ENCODE assay signal across 1 cellular context in genomic region chr10:80289451-80290287, GRCh38.
TF ChIP-seq lines count a peak whose summit lies in the region.

Gene MAT1A, minus strand, starts transcription at chr10:80289658. Its CDS starts 235 bp downstream, at chr10:80289423.

TF ChIP-seq in HepG2, 621 proteins besides CTCF, POLR2A, EP300 and RAD21 (continued from another document and continues in another):
- no peak for TF ChIP-seq ZBTB43 (CRISPR knock-in tag; conservative IDR thresholded peaks at IDR 0.05)
- no peak for TF ChIP-seq KAT7 (CRISPR knock-in tag; IDR thresholded peaks at IDR 0.05; ENCODE audit: borderline replicate concordance)
- 0 out of 2 replicates have a peak, but pooled peaks have one; percentile 24 for TF ChIP-seq ZNF772 (CRISPR knock-in tag; IDR thresholded peaks at IDR 0.05)
- TF ChIP-seq TRIM24 (CRISPR knock-in tag; IDR thresholded peaks at IDR 0.05) = no peak
- TF ChIP-seq CBX1 (IDR thresholded peaks at IDR 0.05; ENCODE audit: low read depth) = no peak
- TF ChIP-seq ATF7 (IDR thresholded peaks at IDR 0.05) = peak; percentile 20; the same call in 1 of the 2 replicates
- TF ChIP-seq ATF7 (CRISPR knock-in tag; IDR thresholded peaks at IDR 0.05) = 0 out of 2 replicates have a peak, but pooled peaks have one; percentile 42
- TF ChIP-seq, protein P1, sequence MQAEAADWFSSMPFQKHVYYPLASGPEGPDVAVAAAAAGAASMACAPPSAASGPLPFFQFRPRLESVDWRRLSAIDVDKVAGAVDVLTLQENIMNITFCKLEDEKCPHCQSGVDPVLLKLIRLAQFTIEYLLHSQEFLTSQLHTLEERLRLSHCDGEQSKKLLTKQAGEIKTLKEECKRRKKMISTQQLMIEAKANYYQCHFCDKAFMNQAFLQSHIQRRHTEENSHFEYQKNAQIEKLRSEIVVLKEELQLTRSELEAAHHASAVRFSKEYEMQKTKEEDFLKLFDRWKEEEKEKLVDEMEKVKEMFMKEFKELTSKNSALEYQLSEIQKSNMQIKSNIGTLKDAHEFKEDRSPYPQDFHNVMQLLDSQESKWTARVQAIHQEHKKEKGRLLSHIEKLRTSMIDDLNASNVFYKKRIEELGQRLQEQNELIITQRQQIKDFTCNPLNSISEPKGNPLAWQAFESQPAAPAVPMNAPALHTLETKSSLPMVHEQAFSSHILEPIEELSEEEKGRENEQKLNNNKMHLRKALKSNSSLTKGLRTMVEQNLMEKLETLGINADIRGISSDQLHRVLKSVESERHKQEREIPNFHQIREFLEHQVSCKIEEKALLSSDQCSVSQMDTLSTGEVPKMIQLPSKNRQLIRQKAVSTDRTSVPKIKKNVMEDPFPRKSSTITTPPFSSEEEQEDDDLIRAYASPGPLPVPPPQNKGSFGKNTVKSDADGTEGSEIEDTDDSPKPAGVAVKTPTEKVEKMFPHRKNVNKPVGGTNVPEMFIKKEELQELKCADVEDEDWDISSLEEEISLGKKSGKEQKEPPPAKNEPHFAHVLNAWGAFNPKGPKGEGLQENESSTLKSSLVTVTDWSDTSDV (CRISPR knock-in tag; IDR thresholded peaks at IDR 0.05) = no peak
- TF ChIP-seq NFE2 (CRISPR knock-in tag; IDR thresholded peaks at IDR 0.05) = no peak
- 0 out of 2 replicates have a peak, but pooled peaks have one; percentile 12 for TF ChIP-seq KAT8 (CRISPR knock-in tag; IDR thresholded peaks at IDR 0.05)
- TF ChIP-seq AKAP8 (CRISPR knock-in tag; IDR thresholded peaks at IDR 0.05) = no peak
- no peak for TF ChIP-seq TOE1 (CRISPR knock-in tag; IDR thresholded peaks at IDR 0.05)
- TF ChIP-seq CREM (IDR thresholded peaks at IDR 0.05) = peak; percentile 31; the same call in 1 of the 2 replicates
- TF ChIP-seq CREM (CRISPR knock-in tag; IDR thresholded peaks at IDR 0.05) = no peak
- peak; percentile 96 for TF ChIP-seq SRF (IDR thresholded peaks at IDR 0.05; ENCODE audit: low read depth, low read length)
- TF ChIP-seq BRCA1 (CRISPR knock-in tag; IDR thresholded peaks at IDR 0.05) = no peak
- no peak for TF ChIP-seq E2F5 (CRISPR knock-in tag; conservative IDR thresholded peaks at IDR 0.05)
- TF ChIP-seq KMT2B (CRISPR knock-in tag; IDR thresholded peaks at IDR 0.05) = peak; percentile 47; the same call in 1 of the 2 replicates
- no peak for TF ChIP-seq ZNF503 (CRISPR knock-in tag; IDR thresholded peaks at IDR 0.05)
- peak; percentile 25; the same call in 1 of the 2 replicates for TF ChIP-seq ZFP36L1 (CRISPR knock-in tag; IDR thresholded peaks at IDR 0.05)
- 0 out of 2 replicates have a peak, but pooled peaks have one; percentile 9 for TF ChIP-seq ISL2 (CRISPR knock-in tag; IDR thresholded peaks at IDR 0.05)
- no peak; the same call in 1 of the 2 replicates for TF ChIP-seq ZSCAN25 (CRISPR knock-in tag; IDR thresholded peaks at IDR 0.05)
- TF ChIP-seq RXRA (CRISPR knock-in tag; IDR thresholded peaks at IDR 0.05) = no peak
- TF ChIP-seq FOXJ3 (CRISPR knock-in tag; IDR thresholded peaks at IDR 0.05; ENCODE audit: borderline replicate concordance) = peak; percentile 52; the same call in 1 of the 2 replicates
- TF ChIP-seq KDM1A (CRISPR knock-in tag; IDR thresholded peaks at IDR 0.05) = no peak
- TF ChIP-seq ZNF749 (CRISPR knock-in tag; IDR thresholded peaks at IDR 0.05; ENCODE audit: borderline replicate concordance) = no peak
- TF ChIP-seq NR3C1 (CRISPR knock-in tag; IDR thresholded peaks at IDR 0.05) = no peak
- no peak for TF ChIP-seq POGZ (CRISPR knock-in tag; IDR thresholded peaks at IDR 0.05)
- no peak for TF ChIP-seq DNMT3B (CRISPR knock-in tag; conservative IDR thresholded peaks at IDR 0.05)
- TF ChIP-seq MED1 (CRISPR knock-in tag; IDR thresholded peaks at IDR 0.05) = peak; percentile 23; the same call in 1 of the 2 replicates
- no peak for TF ChIP-seq ZNF879 (CRISPR knock-in tag; IDR thresholded peaks at IDR 0.05)
- no peak for TF ChIP-seq PTBP1 (IDR thresholded peaks at IDR 0.05; ENCODE audit: low read depth, low read length, poor library complexity, severe bottlenecking)
- no peak for TF ChIP-seq KLF13 (CRISPR knock-in tag; IDR thresholded peaks at IDR 0.05)
- TF ChIP-seq, protein P2, sequence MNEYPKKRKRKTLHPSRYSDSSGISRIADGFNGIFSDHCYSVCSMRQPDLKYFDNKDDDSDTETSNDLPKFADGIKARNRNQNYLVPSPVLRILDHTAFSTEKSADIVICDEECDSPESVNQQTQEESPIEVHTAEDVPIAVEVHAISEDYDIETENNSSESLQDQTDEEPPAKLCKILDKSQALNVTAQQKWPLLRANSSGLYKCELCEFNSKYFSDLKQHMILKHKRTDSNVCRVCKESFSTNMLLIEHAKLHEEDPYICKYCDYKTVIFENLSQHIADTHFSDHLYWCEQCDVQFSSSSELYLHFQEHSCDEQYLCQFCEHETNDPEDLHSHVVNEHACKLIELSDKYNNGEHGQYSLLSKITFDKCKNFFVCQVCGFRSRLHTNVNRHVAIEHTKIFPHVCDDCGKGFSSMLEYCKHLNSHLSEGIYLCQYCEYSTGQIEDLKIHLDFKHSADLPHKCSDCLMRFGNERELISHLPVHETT (CRISPR knock-in tag; conservative IDR thresholded peaks at IDR 0.05) = no peak
- 0 out of 2 replicates have a peak, but pooled peaks have one; percentile 41 for TF ChIP-seq ZNF318 (CRISPR knock-in tag; IDR thresholded peaks at IDR 0.05)
- no peak for TF ChIP-seq SMARCC2 (IDR thresholded peaks at IDR 0.05)
- TF ChIP-seq ONECUT2 (CRISPR knock-in tag; IDR thresholded peaks at IDR 0.05) = no peak
- 0 out of 2 replicates have a peak, but pooled peaks have one; percentile 49 for TF ChIP-seq NFATC3 (CRISPR knock-in tag; IDR thresholded peaks at IDR 0.05)
- 0 out of 2 replicates have a peak, but pooled peaks have one; percentile 71 for TF ChIP-seq THYN1 (CRISPR knock-in tag; IDR thresholded peaks at IDR 0.05; ENCODE audit: borderline replicate concordance, low read depth)
- no peak for TF ChIP-seq KLF15 (CRISPR knock-in tag; IDR thresholded peaks at IDR 0.05; ENCODE audit: borderline replicate concordance)
- TF ChIP-seq PATZ1 (CRISPR knock-in tag; IDR thresholded peaks at IDR 0.05) = peak; percentile 41
- TF ChIP-seq THAP11 (CRISPR knock-in tag; IDR thresholded peaks at IDR 0.05) = peak; percentile 68
- TF ChIP-seq REL (CRISPR knock-in tag; conservative IDR thresholded peaks at IDR 0.05) = no peak
- peak; percentile 54 for TF ChIP-seq MIXL1 (CRISPR knock-in tag; IDR thresholded peaks at IDR 0.05)
- TF ChIP-seq ATRX (CRISPR knock-in tag; IDR thresholded peaks at IDR 0.05; ENCODE audit: borderline replicate concordance) = no peak
- TF ChIP-seq NFKBIZ (CRISPR knock-in tag; IDR thresholded peaks at IDR 0.05) = no peak
- TF ChIP-seq XRCC5 (optimal IDR thresholded peaks at IDR 0.05; ENCODE audit: low read length) = peak; percentile 73
- TF ChIP-seq RFXANK (CRISPR knock-in tag; IDR thresholded peaks at IDR 0.05) = 0 out of 2 replicates have a peak, but pooled peaks have one; percentile 44
- TF ChIP-seq JUN (CRISPR knock-in tag; IDR thresholded peaks at IDR 0.05) = no peak
- TF ChIP-seq NR2F2 (IDR thresholded peaks at IDR 0.05; ENCODE audit: borderline replicate concordance, low read depth) = peak; percentile 41; the same call in 1 of the 2 replicates
- TF ChIP-seq ZNF337 (CRISPR knock-in tag; IDR thresholded peaks at IDR 0.05; ENCODE audit: borderline replicate concordance, low read depth) = 0 out of 2 replicates have a peak, but pooled peaks have one; percentile 15
- peak; percentile 45; the same call in 1 of the 2 replicates for TF ChIP-seq ZNF724P (CRISPR knock-in tag; IDR thresholded peaks at IDR 0.05; ENCODE audit: borderline replicate concordance)
